1 cellular context compared by ENCODE assay signal in the genomic region with DNA sequence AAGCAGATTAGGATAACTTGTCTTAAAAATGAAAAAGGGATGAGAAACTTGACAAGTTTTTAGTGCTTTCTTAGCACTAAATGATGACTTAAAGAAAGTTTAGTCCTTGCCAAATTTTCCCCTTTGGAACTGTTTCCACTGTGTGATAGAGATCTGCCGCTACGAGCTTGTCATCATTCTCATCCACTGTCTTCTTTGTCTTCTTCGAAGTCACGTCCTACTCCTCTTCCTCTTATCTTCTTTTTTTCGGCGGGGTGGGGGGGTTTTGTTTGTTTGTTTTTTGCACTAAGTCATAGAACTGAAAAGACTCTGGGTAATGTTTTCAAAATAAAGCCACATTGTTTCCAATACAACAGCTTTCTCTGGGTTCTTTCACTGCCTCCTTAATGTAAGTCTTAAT.
TF ChIP-seq lines count a peak whose summit lies in the region.

No MANE protein-coding gene starts in this region.

TF ChIP-seq in K562, 482 proteins besides CTCF, POLR2A, EP300 and RAD21 (continued from another document):
- TF ChIP-seq, protein P1, sequence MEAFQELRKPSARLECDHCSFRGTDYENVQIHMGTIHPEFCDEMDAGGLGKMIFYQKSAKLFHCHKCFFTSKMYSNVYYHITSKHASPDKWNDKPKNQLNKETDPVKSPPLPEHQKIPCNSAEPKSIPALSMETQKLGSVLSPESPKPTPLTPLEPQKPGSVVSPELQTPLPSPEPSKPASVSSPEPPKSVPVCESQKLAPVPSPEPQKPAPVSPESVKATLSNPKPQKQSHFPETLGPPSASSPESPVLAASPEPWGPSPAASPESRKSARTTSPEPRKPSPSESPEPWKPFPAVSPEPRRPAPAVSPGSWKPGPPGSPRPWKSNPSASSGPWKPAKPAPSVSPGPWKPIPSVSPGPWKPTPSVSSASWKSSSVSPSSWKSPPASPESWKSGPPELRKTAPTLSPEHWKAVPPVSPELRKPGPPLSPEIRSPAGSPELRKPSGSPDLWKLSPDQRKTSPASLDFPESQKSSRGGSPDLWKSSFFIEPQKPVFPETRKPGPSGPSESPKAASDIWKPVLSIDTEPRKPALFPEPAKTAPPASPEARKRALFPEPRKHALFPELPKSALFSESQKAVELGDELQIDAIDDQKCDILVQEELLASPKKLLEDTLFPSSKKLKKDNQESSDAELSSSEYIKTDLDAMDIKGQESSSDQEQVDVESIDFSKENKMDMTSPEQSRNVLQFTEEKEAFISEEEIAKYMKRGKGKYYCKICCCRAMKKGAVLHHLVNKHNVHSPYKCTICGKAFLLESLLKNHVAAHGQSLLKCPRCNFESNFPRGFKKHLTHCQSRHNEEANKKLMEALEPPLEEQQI (IDR thresholded peaks at IDR 0.05) = no peak
- peak; percentile 70; the same call in 1 of the 2 replicates for TF ChIP-seq FOXJ2 (tag; IDR thresholded peaks at IDR 0.05)
- peak; percentile 76 for TF ChIP-seq SOX6 (IDR thresholded peaks at IDR 0.05)
- TF ChIP-seq CHD4 (IDR thresholded peaks at IDR 0.05; ENCODE audit: insufficient read depth, insufficient replicate concordance, low read depth, low read length, poor library complexity, severe bottlenecking) = no peak
- TF ChIP-seq ZNF561 (CRISPR knock-in tag; conservative IDR thresholded peaks at IDR 0.05) = no peak
